8 cellular contexts compared by ENCODE assay signal in genomic region chr3:50089603-50089945, GRCh38. TPM values are rescaled to one million over a fixed set of nuclear protein-coding genes. Genes with fewer than 3 reads are reported as not detected.
DNase-seq lines count a peak whose midpoint lies in the region; ATAC-seq and TF ChIP-seq lines count a peak whose summit lies in the region.

No MANE protein-coding gene starts in this region.

- peaks cover 15% of the 10 kb centered on the region; the same call in 1 of the 2 replicates for H4K20me1 ChIP-seq in DND-41 (ENCODE audit: insufficient read depth, low read length)

- 0 to 1% methylated on average over 16 of the region's 16 CpGs for WGBS in testis, 2 donors

- H3K4me1 ChIP-seq in DND-41 (ENCODE audit: insufficient read depth, low read length) (peaks cover 24% of the 10 kb centered on the region), HUES48 (ENCODE audit: control insufficient read depth, insufficient read depth, low read length) (no peaks in the 10 kb centered on the region; the same call in 1 of the 2 replicates), testis (peaks cover 10% of the 10 kb centered on the region)

- H2AFZ ChIP-seq in DND-41 (ENCODE audit: low read depth, low read length): peak overlapping the region; percentile 98

- in situ Hi-C loops in astrocyte of the spinal cord (cut with HindIII; ENCODE audit: low sequenced_read_pairs): no loop called here

- H3K27ac ChIP-seq in DND-41 (ENCODE audit: low read length) (peak overlapping the region; percentile 96), HUES48 (ENCODE audit: low read depth, low read length) (peak overlapping the region; percentile 93), testis (peak overlapping the region; percentile 95 to 97)

- DNase-seq in DND-41 (no peak), astrocyte of the spinal cord (ENCODE audit: low read depth, low spot score) (peak; percentile 51), kidney glomerular epithelial cell (lab: John Stamatoyannopoulos, UW) (peak; percentile 28), testis (peak; percentile 36), HuH-7 (ENCODE audit: low spot score) (no peak), activated gamma-delta T cell (lab: John Stamatoyannopoulos, UW) (no peak)

- intact Hi-C loops in testis (cut with DNase I; ENCODE audit: low total_unique reads): no loop called here

- ATAC-seq in DND-41 (ENCODE audit: insufficient read depth, low read depth) (peak; percentile 1; the same call in 1 of the 3 replicates), GM19035 (IDR thresholded peaks at IDR 0.05; ENCODE audit: unreplicated experiment) (no peak)

- peaks cover 53% of the 10 kb centered on the region for H3K79me2 ChIP-seq in DND-41 (ENCODE audit: insufficient read depth, low read length)

- H3K9me3 ChIP-seq in DND-41 (ENCODE audit: insufficient read depth, low read length, severe bottlenecking) (no peaks in the 10 kb centered on the region), HUES48 (ENCODE audit: control insufficient read depth, insufficient read depth, low read length) (no peaks in the 10 kb centered on the region), testis (no peaks in the 10 kb centered on the region)

- H3K36me3 ChIP-seq in DND-41 (ENCODE audit: insufficient read depth, low read length) (peaks cover 50% of the 10 kb centered on the region), HUES48 (ENCODE audit: control insufficient read depth, insufficient read depth, low read length) (peaks cover 45% of the 10 kb centered on the region), testis (ENCODE audit: low read depth, missing control alignments) (no peaks in the 10 kb centered on the region)

- H3K27me3 ChIP-seq in DND-41 (ENCODE audit: insufficient read depth, low read length, poor library complexity) (no peaks in the 10 kb centered on the region), HUES48 (ENCODE audit: control insufficient read depth, insufficient read depth, low read length) (no peaks in the 10 kb centered on the region), testis (no peaks in the 10 kb centered on the region)

- TF ChIP-seq CTCF in DND-41 (IDR thresholded peaks at IDR 0.05; ENCODE audit: borderline replicate concordance, extremely low read depth, low read length, poor library complexity, severe bottlenecking): no peak
- no peak for TF ChIP-seq CTCF in astrocyte of the spinal cord (IDR thresholded peaks at IDR 0.05; ENCODE audit: low read depth, low read length)
- TF ChIP-seq CTCF in testis (IDR thresholded peaks at IDR 0.05): no peak

- H3K9ac ChIP-seq in DND-41 (ENCODE audit: low read depth, low read length): peak overlapping the region; percentile 98
- peak overlapping the region; percentile 96 for H3K9ac ChIP-seq in HUES48 (ENCODE audit: low read depth, low read length)

- H3K4me3 ChIP-seq in DND-41 (ENCODE audit: low read depth in 1 of 2, low read length in 2 of 2): peak overlapping the region; percentile 79 to 90
- peak overlapping the region; percentile 100 for H3K4me3 ChIP-seq in HUES48 (ENCODE audit: low read depth, low read length)
- H3K4me3 ChIP-seq in astrocyte of the spinal cord (ENCODE audit: low read depth, low read length): peak overlapping the region; percentile 80
- H3K4me3 ChIP-seq in testis: peak overlapping the region; percentile 90 to 98

- TF ChIP-seq POLR2A in testis (IDR thresholded peaks at IDR 0.05): no peak

- peak overlapping the region; percentile 73 for H3K4me2 ChIP-seq in DND-41 (ENCODE audit: insufficient read depth, low read length)

RNA-seq across cellular contexts. Expression of gene RBM5, which starts 0.9 kb away (rescaled TPM):
- total RNA-seq in testis: 100 to 1,000 TPM; 341 to 368 TPM
- 214 TPM for polyA plus RNA-seq in testis (ENCODE audit: insufficient read depth, low read depth, low replicate concordance)

Comparison
In these comparisons a context has a peak if more than half of its experiments do, and no peak if none do; other contexts are left out.
1. DNase-seq: peak in astrocyte of the spinal cord (single experiment), kidney glomerular epithelial cell (single experiment) and testis (single experiment); none in DND-41 (single experiment), HuH-7 (single experiment) and activated gamma-delta T cell (single experiment).
2. Peak in every context shown above with its lines, with median percentiles within 50 percentile points of each other: H3K27ac ChIP-seq and H3K4me3 ChIP-seq.